Comparison of ENCODE assay signal across 35 cellular contexts in the genomic region with DNA sequence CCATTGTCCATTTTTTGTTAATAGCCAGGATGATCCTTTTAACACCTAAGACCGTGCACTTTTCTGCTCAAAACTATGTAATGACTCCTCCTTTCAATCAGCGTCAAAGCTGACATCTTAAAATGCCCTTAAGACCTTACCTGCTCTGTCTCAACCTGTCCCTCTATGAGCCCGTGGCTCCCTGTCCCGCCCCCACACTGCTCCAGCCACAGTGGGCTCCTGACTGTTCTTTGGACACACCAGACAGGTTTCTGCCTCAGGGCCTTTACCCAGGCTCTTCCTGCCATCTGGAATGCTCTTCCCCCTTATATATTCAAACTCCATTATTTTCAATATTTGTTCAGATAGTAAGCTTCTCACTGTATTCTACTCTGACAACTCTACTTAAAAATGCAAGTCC. TPM values are rescaled to one million over a fixed set of nuclear protein-coding genes. Genes with fewer than 3 reads are reported as not detected.
"Had no signal": no experiment of that assay in that cellular context is flagged by ENCODE, and none has a peak within 500 bp of the region (broad histone marks: within the 10 kb centered on the region; RNA-seq: fewer than 3 reads in every experiment).

No MANE protein-coding gene starts in this region.

- H3K4me3 ChIP-seq: left ventricle myocardium inferior, lung, neural progenitor cell, ovary, right atrium auricular region, right lobe of liver, smooth muscle cell, tibial nerve, uterus had no signal

- H2AFZ ChIP-seq: neural progenitor cell had no signal

- H3K9me3 ChIP-seq: left ventricle myocardium inferior, neutrophil, ovary, right atrium auricular region, right lobe of liver, tibial nerve, uterus had no signal

- H3K27ac Mint-ChIP-seq: mesothelial cell of epicardium; naive B cell; natural killer cell; nephron progenitor cell; neural progenitor cell; progenitor cell of endocrine pancreas; stimulated activated memory B cell treated with anti-CD40 and anti-IgM and Interleukin-4, amounts not matched to agents 10 μg/mL and 1 μg/mL and 100 μg/mL, for 72 hours; stimulated activated naive CD8-positive, alpha-beta T cell treated with anti-CD3 and anti-CD28 coated beads, Interleukin-15, amount 100 ng/mL, for 72 hours; type B pancreatic cell had no signal

- H3K36me3 ChIP-seq: left ventricle myocardium inferior, neural progenitor cell, neutrophil, ovary, right atrium auricular region, right lobe of liver, tibial nerve, uterus had no signal

- H3K36me3 Mint-ChIP-seq: mesothelial cell of epicardium, natural killer cell, neural progenitor cell had no signal

- DNase-seq: left ventricle myocardium inferior; mesendoderm; naive B cell; natural killer cell; nephron progenitor cell; occipital lobe; ovary; right lobe of liver; stimulated activated CD4-positive, alpha-beta T cell treated with anti-CD3 and anti-CD28 coated beads, Interleukin-1b, Interleukin-23, amount 100 ng/mL, for 48 hours; stimulated activated CD4-positive, alpha-beta T cell treated with anti-CD3 and anti-CD28 coated beads, Interleukin-2, amount 100 ng/mL, for 48 hours; stimulated activated CD4-positive, alpha-beta T cell treated with anti-CD3 and anti-CD28 coated beads, Interleukin-4, amount 100 ng/mL, for 4 hours; stimulated activated CD8-positive, alpha-beta memory T cell treated with anti-CD3 and anti-CD28 coated beads, Interleukin-4, amount 100 ng/mL, for 48 hours; stimulated activated naive CD4-positive, alpha-beta T cell treated with Interleukin-2 at 50 U/mL for 16 hours; stimulated activated naive CD8-positive, alpha-beta T cell treated with anti-CD3 and anti-CD28 coated beads, Interleukin-15, amount 100 ng/mL, for 72 hours; substantia nigra; uterus had no signal

- H3K27me3 ChIP-seq: neural progenitor cell, ovary, right atrium auricular region, right lobe of liver, tibial nerve, uterus had no signal

- FAIRE-seq: islet of Langerhans had no signal

- ATAC-seq: natural killer cell; right lobe of liver; stimulated activated memory B cell treated with anti-CD40 and anti-IgM and Interleukin-4, amounts not matched to agents 10 μg/mL and 1 μg/mL and 100 μg/mL, for 72 hours; stimulated activated naive CD8-positive, alpha-beta T cell treated with anti-CD3 and anti-CD28 coated beads, Interleukin-15, amount 100 ng/mL, for 72 hours had no signal

- H3K27ac ChIP-seq: left ventricle myocardium inferior, neural progenitor cell, neutrophil, ovary, right atrium auricular region, right lobe of liver, tibial nerve, uterus had no signal

- H3K27me3 Mint-ChIP-seq: progenitor cell of endocrine pancreas; stimulated activated memory B cell treated with anti-CD40 and anti-IgM and Interleukin-4, amounts not matched to agents 10 μg/mL and 1 μg/mL and 100 μg/mL, for 72 hours; stimulated activated naive CD8-positive, alpha-beta T cell treated with anti-CD3 and anti-CD28 coated beads, Interleukin-15, amount 100 ng/mL, for 72 hours had no signal

- H3K4me2 ChIP-seq: neural progenitor cell, smooth muscle cell had no signal

- H3K4me3 Mint-ChIP-seq: mesothelial cell of epicardium; naive B cell; natural killer cell; nephron progenitor cell; neural progenitor cell; stimulated activated memory B cell treated with anti-CD40 and anti-IgM and Interleukin-4, amounts not matched to agents 10 μg/mL and 1 μg/mL and 100 μg/mL, for 72 hours; stimulated activated naive CD8-positive, alpha-beta T cell treated with anti-CD3 and anti-CD28 coated beads, Interleukin-15, amount 100 ng/mL, for 72 hours; type B pancreatic cell had no signal

- H3K9me3 Mint-ChIP-seq: mesothelial cell of epicardium; natural killer cell; neural progenitor cell; stimulated activated memory B cell treated with anti-CD40 and anti-IgM and Interleukin-4, amounts not matched to agents 10 μg/mL and 1 μg/mL and 100 μg/mL, for 72 hours had no signal

- H3K4me1 Mint-ChIP-seq: naive B cell; neural progenitor cell; stimulated activated memory B cell treated with anti-CD40 and anti-IgM and Interleukin-4, amounts not matched to agents 10 μg/mL and 1 μg/mL and 100 μg/mL, for 72 hours; stimulated activated naive CD8-positive, alpha-beta T cell treated with anti-CD3 and anti-CD28 coated beads, Interleukin-15, amount 100 ng/mL, for 72 hours had no signal

- H3K4me1 ChIP-seq: left ventricle myocardium inferior, neural progenitor cell, right atrium auricular region, right lobe of liver, tibial nerve, uterus had no signal

- H3K9ac ChIP-seq: neural progenitor cell had no signal

RNA-seq across cellular contexts. Expression of gene CDRT15, which starts 14.1 kb away (rescaled TPM):
- total RNA-seq: kidney epithelial cell, left ventricle myocardium inferior, lower leg skin, lung, mesothelial cell of epicardium, mononuclear cell, natural killer cell, occipital lobe, ovary, progenitor cell of endocrine pancreas, pulmonary artery endothelial cell, renal cortical epithelial cell, right atrium auricular region, right lobe of liver, skeletal muscle tissue, smooth muscle cell, temporal lobe, tibial nerve, ureter, uterus had no signal
- polyA plus RNA-seq: lung, ovary, smooth muscle cell had no signal
